ENCODE assay signal across 8 cellular contexts in genomic region chr1:42953182-42954180, GRCh38. TPM values are rescaled to one million over a fixed set of nuclear protein-coding genes. Genes with fewer than 3 reads are reported as not detected.
DNase-seq lines count a peak whose midpoint lies in the region; ATAC-seq and TF ChIP-seq lines count a peak whose summit lies in the region.

No MANE protein-coding gene starts in this region.

- no peaks in the 10 kb centered on the region for H3K27me3 Mint-ChIP-seq in activated T-helper 1 cell treated with anti-CD3 and anti-CD28 coated beads, Interleukin-12 subunit alpha, Interleukin-12 subunit beta, Interleukin-2, Interleukin-4 antibody, amounts not matched to agents 30 ng/mL and 10 ng/mL and 1 ng/mL, durations not matched to agents 14 hours and 24 hours and 36 hours (ENCODE audit: insufficient read depth)
- H3K27me3 Mint-ChIP-seq in immature natural killer cell (ENCODE audit: low read depth in 3 of 3), result peaks cover 0 to 21% (median 12%) of the 10 kb centered on the region in 3 donors

- no peaks in the 10 kb centered on the region for H3K27me3 ChIP-seq in right atrium auricular region
- H3K27me3 ChIP-seq in thyroid gland, result no peaks in the 10 kb centered on the region

- H3K36me3 ChIP-seq in right atrium auricular region, result no peaks in the 10 kb centered on the region
- no peaks in the 10 kb centered on the region for H3K36me3 ChIP-seq in thyroid gland

- TF ChIP-seq CTCF in right atrium auricular region (IDR thresholded peaks at IDR 0.05), result no peak
- no peak for TF ChIP-seq CTCF in thyroid gland (IDR thresholded peaks at IDR 0.05)

- DNase-seq in Right ventricle myocardium inferior (ENCODE audit: missing footprints) (peak; percentile 55), right atrium auricular region (ENCODE audit: low spot score) (no peak), immature natural killer cell (no peak), thyroid gland (peak in 1 of 2 donors; percentile 61), NCI-H2227 (lab: John Stamatoyannopoulos, UW; ENCODE audit: unreplicated experiment) (no peak)
- no peak for DNase-seq in activated T-helper 1 cell treated with anti-CD3 and anti-CD28 coated beads, Interleukin-12 subunit alpha, Interleukin-12 subunit beta, Interleukin-2, Interleukin-4 antibody, amounts not matched to agents 30 ng/mL and 10 ng/mL and 1 ng/mL, durations not matched to agents 14 hours and 24 hours and 36 hours (ENCODE audit: low spot score)

- intact Hi-C loops in Right ventricle myocardium inferior (cut with DNase I) (no loop called here), thyroid gland (cut with DNase I) (no loop called here)
- intact Hi-C loops in activated T-helper 1 cell treated with anti-CD3 and anti-CD28 coated beads, Interleukin-12 subunit alpha, Interleukin-12 subunit beta, Interleukin-2, Interleukin-4 antibody, amounts not matched to agents 30 ng/mL and 10 ng/mL and 1 ng/mL, durations not matched to agents 14 hours and 24 hours and 36 hours (cut with micrococcal nuclease), result loop anchor here (10.0 kb wide), 3 partner anchors 499 to 701 kb away; partner anchors contain the start of genes FOXJ3, KDM4A, PPCS and ZMYND12

- no peaks in the 10 kb centered on the region for H3K9me3 Mint-ChIP-seq in activated T-helper 1 cell treated with anti-CD3 and anti-CD28 coated beads, Interleukin-12 subunit alpha, Interleukin-12 subunit beta, Interleukin-2, Interleukin-4 antibody, amounts not matched to agents 30 ng/mL and 10 ng/mL and 1 ng/mL, durations not matched to agents 14 hours and 24 hours and 36 hours
- H3K9me3 Mint-ChIP-seq in immature natural killer cell, result no peaks in the 10 kb centered on the region

- H3K27ac Mint-ChIP-seq in activated T-helper 1 cell treated with anti-CD3 and anti-CD28 coated beads, Interleukin-12 subunit alpha, Interleukin-12 subunit beta, Interleukin-2, Interleukin-4 antibody, amounts not matched to agents 30 ng/mL and 10 ng/mL and 1 ng/mL, durations not matched to agents 14 hours and 24 hours and 36 hours, result peak overlapping the region; percentile 46
- H3K27ac Mint-ChIP-seq in immature natural killer cell, result peak overlapping the region; percentile 80 to 92 (median 85)

- peak overlapping the region in 1 of 2 donors; percentile 9 for H3K27ac ChIP-seq in right atrium auricular region
- peak overlapping the region; percentile 34 to 70 (median 62) for H3K27ac ChIP-seq in thyroid gland

- peak overlapping the region; percentile 50 for H3K4me3 Mint-ChIP-seq in activated T-helper 1 cell treated with anti-CD3 and anti-CD28 coated beads, Interleukin-12 subunit alpha, Interleukin-12 subunit beta, Interleukin-2, Interleukin-4 antibody, amounts not matched to agents 30 ng/mL and 10 ng/mL and 1 ng/mL, durations not matched to agents 14 hours and 24 hours and 36 hours
- peak overlapping the region; percentile 75 to 94 (median 83) for H3K4me3 Mint-ChIP-seq in immature natural killer cell

- WGBS in thyroid gland, 2 donors, result 83 to 86% methylated on average over 7 to 11 of the region's 13 CpGs

- TF ChIP-seq POLR2A in thyroid gland (IDR thresholded peaks at IDR 0.05), result no peak

- H3K4me3 ChIP-seq in right atrium auricular region, result no peak overlapping the region
- no peak overlapping the region for H3K4me3 ChIP-seq in thyroid gland (replicated peaks in 1 of 3)

- peaks cover 48% of the 10 kb centered on the region for H3K36me3 Mint-ChIP-seq in activated T-helper 1 cell treated with anti-CD3 and anti-CD28 coated beads, Interleukin-12 subunit alpha, Interleukin-12 subunit beta, Interleukin-2, Interleukin-4 antibody, amounts not matched to agents 30 ng/mL and 10 ng/mL and 1 ng/mL, durations not matched to agents 14 hours and 24 hours and 36 hours (ENCODE audit: low read depth)
- H3K36me3 Mint-ChIP-seq in immature natural killer cell, result peaks cover 3 to 10% (median 4%) of the 10 kb centered on the region in 3 donors

- peaks cover 70% of the 10 kb centered on the region for H3K4me1 Mint-ChIP-seq in activated T-helper 1 cell treated with anti-CD3 and anti-CD28 coated beads, Interleukin-12 subunit alpha, Interleukin-12 subunit beta, Interleukin-2, Interleukin-4 antibody, amounts not matched to agents 30 ng/mL and 10 ng/mL and 1 ng/mL, durations not matched to agents 14 hours and 24 hours and 36 hours (ENCODE audit: low read depth)
- H3K4me1 Mint-ChIP-seq in immature natural killer cell, result peaks cover 86 to 88% of the 10 kb centered on the region in 2 donors

- peaks cover 0 to 28% of the 10 kb centered on the region in 2 donors for H3K4me1 ChIP-seq in right atrium auricular region
- H3K4me1 ChIP-seq in thyroid gland, result peaks cover 41 to 46% of the 10 kb centered on the region in 2 donors

- no peaks in the 10 kb centered on the region for H3K9me3 ChIP-seq in right atrium auricular region
- no peaks in the 10 kb centered on the region for H3K9me3 ChIP-seq in thyroid gland

- no peak for ATAC-seq in Right ventricle myocardium inferior
- no peak for ATAC-seq in HG03520 (IDR thresholded peaks at IDR 0.05; ENCODE audit: unreplicated experiment)
- ATAC-seq in HG02798 (IDR thresholded peaks at IDR 0.05; ENCODE audit: poor library complexity, unreplicated experiment), result no peak

RNA-seq across cellular contexts. Expression of gene SLC2A1, which starts 5.2 kb away (rescaled TPM):
- 46.4 TPM for total RNA-seq in Right ventricle myocardium inferior
- total RNA-seq in right atrium auricular region, result 10 to 100 TPM; 25.0 to 51.5 TPM
- total RNA-seq in activated T-helper 1 cell treated with anti-CD3 and anti-CD28 coated beads, Interleukin-12 subunit alpha, Interleukin-12 subunit beta, Interleukin-2, Interleukin-4 antibody, amounts not matched to agents 30 ng/mL and 10 ng/mL and 1 ng/mL, durations not matched to agents 14 hours and 24 hours and 36 hours, result 111 and 120 TPM in 2 replicates
- 10 to 100 TPM; 39.1 to 55.0 (median 42.4) TPM for polyA plus RNA-seq in immature natural killer cell
- total RNA-seq in thyroid gland, result 100 to 1,000 TPM in 2 of 4 donors, 10 to 100 TPM in 2; 15.0 to 208 (median 91.4) TPM
